10 cellular contexts compared by ENCODE assay signal in genomic region chr7:131226116-131226562, GRCh38.
DNase-seq lines count a peak whose midpoint lies in the region; ATAC-seq and TF ChIP-seq lines count a peak whose summit lies in the region.
"Had no signal": no experiment of that assay in that cellular context is flagged by ENCODE, and none has a peak within 500 bp of the region (broad histone marks: within the 10 kb centered on the region; RNA-seq: fewer than 3 reads in every experiment).

No MANE protein-coding gene starts in this region.

- no peak for TF ChIP-seq POLR2A in erythroblast (IDR thresholded peaks at IDR 0.05; ENCODE audit: low read length)

- H3K9me3 Mint-ChIP-seq in activated T-helper 17 cell treated with anti-CD3 and anti-CD28 coated beads, Interleukin-2, amount 50 U/mL, for 72 hours = no peaks in the 10 kb centered on the region
- H3K9me3 Mint-ChIP-seq in activated naive CD8-positive, alpha-beta T cell treated with anti-CD3 and anti-CD28 coated beads, Interleukin-2, amount 50 U/mL, for 24 hours = no peaks in the 10 kb centered on the region

- peaks cover 5% of the 10 kb centered on the region for H3K4me1 Mint-ChIP-seq in activated T-helper 17 cell treated with anti-CD3 and anti-CD28 coated beads, Interleukin-2, amount 50 U/mL, for 72 hours
- H3K4me1 Mint-ChIP-seq in activated naive CD8-positive, alpha-beta T cell treated with anti-CD3 and anti-CD28 coated beads, Interleukin-2, amount 50 U/mL, for 24 hours = peaks cover 13% of the 10 kb centered on the region

- H3K4me3 ChIP-seq in right atrium auricular region (no peak overlapping the region), lower lobe of right lung (no peak overlapping the region)

- no peaks in the 10 kb centered on the region for H3K36me3 Mint-ChIP-seq in activated T-helper 17 cell treated with anti-CD3 and anti-CD28 coated beads, Interleukin-2, amount 50 U/mL, for 72 hours (ENCODE audit: low read depth)
- no peaks in the 10 kb centered on the region for H3K36me3 Mint-ChIP-seq in activated naive CD8-positive, alpha-beta T cell treated with anti-CD3 and anti-CD28 coated beads, Interleukin-2, amount 50 U/mL, for 24 hours (ENCODE audit: low read depth)
- H3K36me3 Mint-ChIP-seq: CD4-positive, alpha-beta memory T cell had no signal

- H3K36me3 ChIP-seq in right atrium auricular region (no peaks in the 10 kb centered on the region), lower lobe of right lung (no peaks in the 10 kb centered on the region)
- H3K36me3 ChIP-seq: WERI-Rb-1 had no signal

- peak overlapping the region; percentile 56 for H3K27ac Mint-ChIP-seq in activated T-helper 17 cell treated with anti-CD3 and anti-CD28 coated beads, Interleukin-2, amount 50 U/mL, for 72 hours
- no peak overlapping the region for H3K27ac Mint-ChIP-seq in activated naive CD8-positive, alpha-beta T cell treated with anti-CD3 and anti-CD28 coated beads, Interleukin-2, amount 50 U/mL, for 24 hours

- TF ChIP-seq CTCF in right atrium auricular region (IDR thresholded peaks at IDR 0.05) (no peak), lower lobe of right lung (IDR thresholded peaks at IDR 0.05) (no peak)

- no peak overlapping the region for H3K4me3 Mint-ChIP-seq in activated T-helper 17 cell treated with anti-CD3 and anti-CD28 coated beads, Interleukin-2, amount 50 U/mL, for 72 hours
- no peak overlapping the region for H3K4me3 Mint-ChIP-seq in activated naive CD8-positive, alpha-beta T cell treated with anti-CD3 and anti-CD28 coated beads, Interleukin-2, amount 50 U/mL, for 24 hours
- H3K4me3 Mint-ChIP-seq: CD4-positive, alpha-beta memory T cell had no signal

- H3K4me1 ChIP-seq in right atrium auricular region (peaks cover 0 to 13% of the 10 kb centered on the region in 2 donors), lower lobe of right lung (peaks cover 18% of the 10 kb centered on the region)

- ATAC-seq in Right ventricle myocardium inferior = no peak
- ATAC-seq in activated T-helper 17 cell treated with anti-CD3 and anti-CD28 coated beads, Interleukin-2, amount 50 U/mL, for 72 hours (replicated peaks) = no peak
- peak; percentile 41 to 50 for ATAC-seq in lower lobe of right lung
- ATAC-seq in activated naive CD8-positive, alpha-beta T cell treated with anti-CD3 and anti-CD28 coated beads, Interleukin-2, amount 50 U/mL, for 24 hours = no peak

- H3K9me3 ChIP-seq in right atrium auricular region = no peaks in the 10 kb centered on the region
- H3K9me3 ChIP-seq in lower lobe of right lung = no peaks in the 10 kb centered on the region

- DNase-seq in right atrium auricular region (ENCODE audit: low spot score) (no peak), Right ventricle myocardium inferior (ENCODE audit: missing footprints) (no peak), lower lobe of right lung (no peak), erythroblast (lab: John Stamatoyannopoulos, UW) (no peak), posterior cingulate gyrus (no peak), NCI-H1048 (lab: John Stamatoyannopoulos, UW) (no peak)
- no peak for DNase-seq in activated naive CD8-positive, alpha-beta T cell treated with anti-CD3 and anti-CD28 coated beads, Interleukin-2, amount 50 U/mL, for 24 hours
- DNase-seq: CD4-positive, alpha-beta memory T cell; WERI-Rb-1 had no signal

- intact Hi-C loops in Right ventricle myocardium inferior (cut with DNase I) = no loop called here
- intact Hi-C loops in lower lobe of right lung (cut with DNase I) = no loop called here
- intact Hi-C loops in posterior cingulate gyrus (cut with DNase I) = no loop called here

- H3K27me3 ChIP-seq in right atrium auricular region = no peaks in the 10 kb centered on the region
- H3K27me3 ChIP-seq in lower lobe of right lung (ENCODE audit: low read depth) = no peaks in the 10 kb centered on the region

- peak overlapping the region; percentile 32 to 33 for H3K27ac ChIP-seq in right atrium auricular region
- H3K27ac ChIP-seq in lower lobe of right lung = peak overlapping the region; percentile 66
- H3K27ac ChIP-seq: WERI-Rb-1 had no signal

- H3K27me3 Mint-ChIP-seq in activated T-helper 17 cell treated with anti-CD3 and anti-CD28 coated beads, Interleukin-2, amount 50 U/mL, for 72 hours = no peaks in the 10 kb centered on the region
- no peaks in the 10 kb centered on the region for H3K27me3 Mint-ChIP-seq in activated naive CD8-positive, alpha-beta T cell treated with anti-CD3 and anti-CD28 coated beads, Interleukin-2, amount 50 U/mL, for 24 hours
- H3K27me3 Mint-ChIP-seq: CD4-positive, alpha-beta memory T cell had no signal

Comparison
In these comparisons a context has a peak if more than half of its experiments do, and no peak if none do; other contexts are left out.
1. ATAC-seq: peak in lower lobe of right lung (2 of 2); none in Right ventricle myocardium inferior (single experiment), activated T-helper 17 cell treated with anti-CD3 and anti-CD28 coated beads, Interleukin-2, amount 50 U/mL, for 72 hours (single experiment) and activated naive CD8-positive, alpha-beta T cell treated with anti-CD3 and anti-CD28 coated beads, Interleukin-2, amount 50 U/mL, for 24 hours (single experiment).